Comparison of ENCODE assay signal across 28 cellular contexts in the genomic region with DNA sequence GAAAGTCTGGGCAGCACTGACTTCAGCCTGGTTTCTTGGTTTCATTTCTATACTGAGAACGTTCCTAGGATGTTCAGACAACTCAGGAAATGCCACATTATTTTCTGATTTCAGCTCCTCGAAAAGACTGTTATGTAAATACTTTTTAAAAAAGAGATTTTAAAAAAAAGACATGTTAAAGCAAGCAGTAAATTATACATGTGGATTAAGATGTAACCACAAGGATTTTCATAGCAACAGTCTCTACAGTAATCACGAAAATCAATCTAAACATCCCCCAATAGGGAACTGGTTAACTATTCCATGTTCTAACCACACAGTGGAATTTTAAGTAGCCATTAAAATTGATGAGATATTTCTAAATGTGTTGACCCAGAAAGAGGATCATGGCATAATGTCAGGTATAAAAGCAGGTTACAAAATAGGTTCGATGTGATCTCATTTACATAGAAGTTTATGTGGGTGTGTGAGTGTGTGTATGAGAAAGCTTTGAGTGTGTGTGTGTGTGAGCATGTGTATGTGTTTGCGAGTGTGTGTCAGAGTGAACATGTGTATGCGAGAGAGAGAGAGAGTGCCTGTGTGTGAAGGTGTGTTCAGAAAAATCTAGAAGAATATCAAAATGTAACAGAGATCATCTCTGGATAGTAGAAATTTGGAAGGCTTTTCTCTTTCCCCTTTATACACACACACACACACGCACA.
"Had no signal": no experiment of that assay in that cellular context is flagged by ENCODE, and none has a peak within 500 bp of the region (broad histone marks: within the 10 kb centered on the region; RNA-seq: fewer than 3 reads in every experiment).

No MANE protein-coding gene starts in this region.

- DNase-seq: hypothalamus; immature natural killer cell; kidney; left colon; left lung; lower lobe of right lung; mammary epithelial cell; mesenchymal stem cell; naive B cell; natural killer cell; nephron progenitor cell; occipital lobe; psoas muscle; right lobe of liver; stimulated activated CD4-positive, alpha-beta T cell treated with anti-CD3 and anti-CD28 coated beads, Interleukin-12 subunit alpha, Interleukin-12 subunit beta, amount 100 ng/mL, for 4 hours; stimulated activated CD4-positive, alpha-beta T cell treated with anti-CD3 and anti-CD28 coated beads, Interleukin-15, amount 100 ng/mL, for 24 hours; stimulated activated CD4-positive, alpha-beta T cell treated with anti-CD3 and anti-CD28 coated beads, Interleukin-2, amount 100 ng/mL, for 24 hours; stimulated activated CD4-positive, alpha-beta T cell treated with anti-CD3 and anti-CD28 coated beads, Interleukin-4, amount 100 ng/mL, for 1 hour; stimulated activated naive B cell treated with anti-CD40 and anti-IgM and Interleukin-4, amounts not matched to agents 10 μg/mL and 1 μg/mL and 100 μg/mL, for 72 hours; stimulated activated naive CD8-positive, alpha-beta T cell treated with anti-CD3 and anti-CD28 coated beads, Interleukin-15, Interleukin-2, amounts not matched to agents 100 U/mL and 50 U/mL, for 24 hours; uterus had no signal

- H3K4me1 ChIP-seq: left lung, lower lobe of right lung, neural progenitor cell, parathyroid adenoma, psoas muscle, right atrium auricular region, suprapubic skin, tibial nerve, uterus had no signal

- FAIRE-seq: islet of Langerhans, kidney had no signal

- H3K4me3 ChIP-seq: left lung, lower lobe of right lung, neural progenitor cell, psoas muscle, right atrium auricular region, right lobe of liver, suprapubic skin, tibial nerve, uterus had no signal

- ATAC-seq: left colon; left lung; lower lobe of right lung; natural killer cell; psoas muscle; right lobe of liver; stimulated activated naive B cell treated with anti-CD40 and anti-IgM and Interleukin-4, amounts not matched to agents 10 μg/mL and 1 μg/mL and 100 μg/mL, for 72 hours; stimulated activated naive CD8-positive, alpha-beta T cell treated with anti-CD3 and anti-CD28 coated beads, Interleukin-15, Interleukin-2, amounts not matched to agents 100 U/mL and 50 U/mL, for 24 hours had no signal

- H3K9me3 ChIP-seq: left lung, lower lobe of right lung, neutrophil, psoas muscle, right atrium auricular region, right lobe of liver, suprapubic skin, tibial nerve, uterus had no signal

- H3K27me3 ChIP-seq: neural progenitor cell, neutrophil, right atrium auricular region, right lobe of liver, tibial nerve, uterus had no signal

- H3K27ac ChIP-seq: left lung, lower lobe of right lung, neural progenitor cell, neutrophil, parathyroid adenoma, psoas muscle, right atrium auricular region, right lobe of liver, suprapubic skin, tibial nerve, uterus had no signal

- H3K9ac ChIP-seq: neural progenitor cell, parathyroid adenoma had no signal

- H3K36me3 ChIP-seq: left lung, lower lobe of right lung, neural progenitor cell, neutrophil, right atrium auricular region, right lobe of liver, suprapubic skin, tibial nerve, uterus had no signal
